ENCODE assay signal across 20 cellular contexts in the genomic region with DNA sequence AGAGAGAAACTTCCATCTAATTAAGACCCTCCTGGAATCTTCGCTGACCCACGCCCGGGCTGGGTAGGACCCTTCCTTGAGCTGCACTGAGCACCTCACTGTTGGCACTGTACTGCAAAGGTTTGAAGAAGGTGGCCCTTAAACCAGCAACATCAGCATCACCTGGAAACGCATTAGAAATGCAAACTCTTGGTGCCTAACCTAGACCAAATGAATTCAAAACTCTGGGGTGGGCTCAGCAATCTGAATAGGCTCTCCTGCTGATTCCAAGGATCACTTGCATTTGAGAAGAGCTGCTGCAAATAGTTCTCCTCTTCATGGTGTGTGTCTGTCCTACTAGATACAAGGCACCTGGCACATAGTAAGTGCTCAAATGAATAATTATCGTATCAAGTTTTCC. TPM values are rescaled to one million over a fixed set of nuclear protein-coding genes. Genes with fewer than 3 reads are reported as not detected.
"Had no signal": no experiment of that assay in that cellular context is flagged by ENCODE, and none has a peak within 500 bp of the region (broad histone marks: within the 10 kb centered on the region; RNA-seq: fewer than 3 reads in every experiment).

No MANE protein-coding gene starts in this region.

- H3K9me3 ChIP-seq: MG63 had no signal

- H3K36me3 ChIP-seq: MG63 had no signal

- ATAC-seq: activated CD4-positive, alpha-beta T cell treated with anti-CD3 and anti-CD28 coated beads for 36 hours; activated CD8-positive, alpha-beta T cell treated with anti-CD3 and anti-CD28 coated beads, Interleukin-2, amount 10 ng/mL, durations not matched to agents 7 days and 5 days; T-helper 17 cell had no signal

- DNase-seq: activated CD4-positive, alpha-beta T cell treated with anti-CD3 and anti-CD28 coated beads for 36 hours; activated CD4-positive, alpha-beta T cell treated with anti-CD3 and anti-CD28 coated beads, Interleukin-2, amount 50 U/mL, for 4 hours; activated CD8-positive, alpha-beta memory T cell treated with anti-CD3 and anti-CD28 coated beads, Interleukin-2, amount 50 U/mL, for 48 hours; activated CD8-positive, alpha-beta T cell treated with anti-CD3 and anti-CD28 coated beads, Interleukin-2, amount 10 ng/mL, durations not matched to agents 7 days and 5 days; activated T-cell treated with anti-CD3 and anti-CD28 coated beads, Interleukin-2, amount 50 U/mL, for 1 hour; aorta; MG63; NCI-H1105 treated with DMSO at 0.1 percent for 48 hours; NCI-H1436 treated with DMSO at 0.1 percent for 48 hours; NCI-H187 treated with DMSO at 0.1 percent for 48 hours; NCI-H2171 treated with DMSO at 0.1 percent for 48 hours; NCI-H345; NCI-H510A; NCI-H526 treated with DMSO at 0.1 percent for 48 hours; NCI-H82; SIG-M5; T-helper 17 cell; T1000 had no signal

- H3K4me3 ChIP-seq: MG63 had no signal

- H3K27me3 ChIP-seq: MG63 had no signal

- H3K27ac ChIP-seq: VCaP had no signal

RNA-seq across cellular contexts. Expression of a gene that starts 2.7 kb away (rescaled TPM):
- total RNA-seq: OCI-LY7 had no signal
